In the genomic region with DNA sequence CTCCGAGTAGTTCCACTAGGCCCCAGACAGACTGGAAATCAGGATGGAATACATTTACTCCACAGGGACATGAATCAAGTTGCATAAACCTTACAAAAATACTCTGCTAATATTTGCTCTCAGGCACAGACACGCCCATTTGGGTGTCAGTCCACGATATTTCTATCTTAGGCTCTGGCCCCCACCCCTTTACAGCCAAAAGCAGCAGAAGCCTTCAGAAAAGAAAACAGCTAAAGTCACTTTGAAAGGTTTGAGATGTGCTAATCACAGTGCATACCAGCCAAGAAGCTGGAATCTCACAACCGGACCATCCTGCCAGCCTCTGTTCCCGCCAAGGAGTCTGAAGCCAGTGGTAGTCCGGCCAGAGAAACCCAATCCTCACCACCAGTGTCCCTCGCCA, we compare ENCODE assay signal across 20 cellular contexts. TPM values are rescaled to one million over a fixed set of nuclear protein-coding genes. Genes with fewer than 3 reads are reported as not detected.
A peak's percentile ranks its signal among the peaks of the same experiment; 100 is the strongest.
DNase-seq lines count a peak whose midpoint lies in the region; ATAC-seq and TF ChIP-seq lines count a peak whose summit lies in the region.
"Had no signal": no experiment of that assay in that cellular context is flagged by ENCODE, and none has a peak within 500 bp of the region (broad histone marks: within the 10 kb centered on the region; RNA-seq: fewer than 3 reads in every experiment).

No MANE protein-coding gene starts in this region.

- peak overlapping the region; percentile 52 for H3K27ac Mint-ChIP-seq in endodermal cell
- H3K27ac Mint-ChIP-seq: activated naive CD4-positive, alpha-beta T cell treated with anti-CD3 and anti-CD28 coated beads, Interleukin-2, amount 50 U/mL, for 24 hours; naive B cell had no signal

- H3K4me1 ChIP-seq in endodermal cell (ENCODE audit: control insufficient read depth, insufficient read depth, low read length): peaks cover 9% of the 10 kb centered on the region
- H3K4me1 ChIP-seq in left lung: peaks cover 0 to 12% of the 10 kb centered on the region in 2 donors
- peaks cover 30 to 65% of the 10 kb centered on the region in 2 donors for H3K4me1 ChIP-seq in thoracic aorta (ENCODE audit: control insufficient read depth in 1 of 2, low read depth in 2 of 2)

- intact Hi-C loops in left lung (cut with DNase I): no loop called here

- no peak for TF ChIP-seq CTCF in endodermal cell (conservative IDR thresholded peaks at IDR 0.05)
- no peak for TF ChIP-seq CTCF in left lung (IDR thresholded peaks at IDR 0.05)
- TF ChIP-seq CTCF in thoracic aorta (IDR thresholded peaks at IDR 0.05): no peak

- DNase-seq in NCI-H69 (lab: John Stamatoyannopoulos, UW) (peak; percentile 81), endodermal cell (no peak), left lung (no peak), thoracic aorta (ENCODE audit: low spot score) (peak; percentile 41), NCI-H2227 treated with DMSO at 0.1 percent for 48 hours (lab: John Stamatoyannopoulos, UW) (no peak), ecto neural progenitor cell (ENCODE audit: low spot score) (no peak), COLO829 (ENCODE audit: low spot score) (no peak)
- DNase-seq: activated CD4-positive, alpha-beta T cell treated with anti-CD3 and anti-CD28 coated beads, Interleukin-2, amount 50 U/mL, for 4 hours; DND-41; dorsolateral prefrontal cortex; HCEC 1CT; hypothalamus; MG63; naive B cell; NCI-H1930; NCI-H774 had no signal

- peak; percentile 31 for ATAC-seq in left lung
- ATAC-seq in thoracic aorta (ENCODE audit: insufficient number of reproducible peaks, low FRiP score, low read depth): peak; percentile 79
- ATAC-seq: Panc1 had no signal

- no peaks in the 10 kb centered on the region for H3K27me3 ChIP-seq in endodermal cell (ENCODE audit: control insufficient read depth, insufficient read depth, low read length, poor library complexity, severe bottlenecking)
- peaks cover 0 to 48% of the 10 kb centered on the region in 2 donors for H3K27me3 ChIP-seq in left lung
- H3K27me3 ChIP-seq in thoracic aorta (replicated peaks; ENCODE audit: insufficient read depth): no peaks in the 10 kb centered on the region
- H3K27me3 ChIP-seq: dorsolateral prefrontal cortex, MG63 had no signal

- no peaks in the 10 kb centered on the region for H3K9me3 ChIP-seq in endodermal cell (ENCODE audit: control insufficient read depth, low read length)
- H3K9me3 ChIP-seq in left lung: no peaks in the 10 kb centered on the region
- no peaks in the 10 kb centered on the region for H3K9me3 ChIP-seq in thoracic aorta
- H3K9me3 ChIP-seq: BLaER1 treated with 17β-estradiol and CSF1 and Interleukin-3, amounts not matched to agents 10 nM and 100 nM; MG63 had no signal

- no peaks in the 10 kb centered on the region for H3K27me3 Mint-ChIP-seq in endodermal cell (ENCODE audit: insufficient read depth)

- H3K4me3 ChIP-seq in endodermal cell (ENCODE audit: low read length) (no peak overlapping the region), left lung (no peak overlapping the region), thoracic aorta (no peak overlapping the region)
- H3K4me3 ChIP-seq: BLaER1 treated with 17β-estradiol and CSF1 and Interleukin-3, amounts not matched to agents 10 nM and 100 nM; dorsolateral prefrontal cortex; MG63 had no signal

- peaks cover 14% of the 10 kb centered on the region for H3K4me1 Mint-ChIP-seq in endodermal cell
- H3K4me1 Mint-ChIP-seq: activated naive CD4-positive, alpha-beta T cell treated with anti-CD3 and anti-CD28 coated beads, Interleukin-2, amount 50 U/mL, for 24 hours; naive B cell had no signal

- H3K36me3 ChIP-seq in endodermal cell (ENCODE audit: control insufficient read depth, insufficient read depth, low read length): no peaks in the 10 kb centered on the region
- no peaks in the 10 kb centered on the region for H3K36me3 ChIP-seq in left lung
- H3K36me3 ChIP-seq in thoracic aorta: no peaks in the 10 kb centered on the region
- H3K36me3 ChIP-seq: BLaER1 treated with 17β-estradiol and CSF1 and Interleukin-3, amounts not matched to agents 10 nM and 100 nM; MG63 had no signal

- no peaks in the 10 kb centered on the region for H3K9me3 Mint-ChIP-seq in endodermal cell
- H3K9me3 Mint-ChIP-seq: activated naive CD4-positive, alpha-beta T cell treated with anti-CD3 and anti-CD28 coated beads, Interleukin-2, amount 50 U/mL, for 24 hours; brain; naive B cell had no signal

- 90 to 98% methylated on average over 7 of the region's 7 CpGs for WGBS in endodermal cell (ENCODE audit: insufficient coverage in 1 of 2, insufficient read length in 1 of 2), 2 experiments

- H3K36me3 Mint-ChIP-seq in endodermal cell (ENCODE audit: low read depth): no peaks in the 10 kb centered on the region
- H3K36me3 Mint-ChIP-seq: activated naive CD4-positive, alpha-beta T cell treated with anti-CD3 and anti-CD28 coated beads, Interleukin-2, amount 50 U/mL, for 24 hours; brain; naive B cell had no signal

- no peak overlapping the region for H3K4me3 Mint-ChIP-seq in endodermal cell
- H3K4me3 Mint-ChIP-seq: activated naive CD4-positive, alpha-beta T cell treated with anti-CD3 and anti-CD28 coated beads, Interleukin-2, amount 50 U/mL, for 24 hours; brain; naive B cell had no signal

- no peak overlapping the region for H3K9ac ChIP-seq in endodermal cell (ENCODE audit: extremely low read depth, low read length, poor library complexity, severe bottlenecking)
- H3K9ac ChIP-seq: BLaER1 treated with 17β-estradiol and CSF1 and Interleukin-3, amounts not matched to agents 10 nM and 100 nM had no signal

- H3K27ac ChIP-seq in endodermal cell (ENCODE audit: low read depth, low read length) (no peak overlapping the region), left lung (peak overlapping the region in 1 of 2 donors; percentile 78), thoracic aorta (peak overlapping the region; percentile 85 to 95)
- H3K27ac ChIP-seq: BLaER1 treated with 17β-estradiol and CSF1 and Interleukin-3, amounts not matched to agents 10 nM and 100 nM had no signal

RNA-seq across cellular contexts. Expression of a gene that starts 22.6 kb away (rescaled TPM):
- 1 to 10 TPM; 2.7 to 4.6 TPM for total RNA-seq in endodermal cell
- polyA plus RNA-seq in endodermal cell (2013, experiment 1 of 2): 1.1 TPM
- polyA plus RNA-seq in endodermal cell (2013, experiment 2 of 2): 1.1 TPM
- 10 to 100 TPM; 15.1 to 15.9 TPM for total RNA-seq in left lung
- 10 to 100 TPM; 16.9 to 20.3 TPM for total RNA-seq in thoracic aorta

Comparison
In these comparisons a context has a peak if more than half of its experiments do, and no peak if none do; other contexts are left out.
1. DNase-seq: peak in NCI-H69 (single experiment) and thoracic aorta (single experiment); none in endodermal cell (single experiment), left lung (0 of 2), NCI-H2227 treated with DMSO at 0.1 percent for 48 hours (single experiment), ecto neural progenitor cell (single experiment) and COLO829 (single experiment).